In the genomic region with DNA sequence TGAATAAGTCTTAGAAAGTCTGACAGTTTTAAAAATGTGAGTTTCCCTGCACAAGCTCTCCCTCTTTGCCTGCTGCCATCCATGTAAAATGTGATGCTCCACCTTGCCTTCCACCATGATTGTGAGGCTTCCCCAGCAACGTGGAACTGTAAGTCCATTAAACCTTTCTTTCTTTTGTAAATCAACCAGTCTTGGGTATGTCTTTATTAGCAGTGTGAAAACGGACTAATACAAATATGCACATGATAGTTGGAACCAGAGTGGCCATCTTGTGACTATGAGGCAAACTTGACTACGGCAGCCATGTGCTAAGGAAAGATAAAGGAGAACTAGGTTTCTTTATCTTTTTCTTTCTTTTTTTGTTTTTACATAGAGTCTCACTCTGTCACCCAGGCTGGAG, we compare ENCODE assay signal across 11 cellular contexts.
"Had no signal": no experiment of that assay in that cellular context is flagged by ENCODE, and none has a peak within 500 bp of the region (broad histone marks: within the 10 kb centered on the region; RNA-seq: fewer than 3 reads in every experiment).

No MANE protein-coding gene starts in this region.

- H3K4me3 Mint-ChIP-seq: GM23338, H9, HFFc6 had no signal

- H2AFZ ChIP-seq: GM23248, GM23338 had no signal

- H3K9me3 Mint-ChIP-seq: HFFc6 had no signal

- DNase-seq: GM23248, GOT3, H7, H9, HCEC 1CT, HFFc6 had no signal

- ATAC-seq: GM23338, HCT116 had no signal

- H3K9ac ChIP-seq: GM23248 had no signal

- H3K27ac Mint-ChIP-seq: GM23338, H9, HFFc6 had no signal

- FAIRE-seq: H1, H54 had no signal

- H3K4me3 ChIP-seq: GM23248, GM23338, HAP-1 had no signal

- H3K36me3 ChIP-seq: HAP-1 had no signal

- H3K4me2 ChIP-seq: GM23338 had no signal

- H3K27ac ChIP-seq: GM23248 had no signal

- H3K4me1 Mint-ChIP-seq: GM23338, H9 had no signal
